Comparison of ENCODE assay signal across 2 cellular contexts in the genomic region with DNA sequence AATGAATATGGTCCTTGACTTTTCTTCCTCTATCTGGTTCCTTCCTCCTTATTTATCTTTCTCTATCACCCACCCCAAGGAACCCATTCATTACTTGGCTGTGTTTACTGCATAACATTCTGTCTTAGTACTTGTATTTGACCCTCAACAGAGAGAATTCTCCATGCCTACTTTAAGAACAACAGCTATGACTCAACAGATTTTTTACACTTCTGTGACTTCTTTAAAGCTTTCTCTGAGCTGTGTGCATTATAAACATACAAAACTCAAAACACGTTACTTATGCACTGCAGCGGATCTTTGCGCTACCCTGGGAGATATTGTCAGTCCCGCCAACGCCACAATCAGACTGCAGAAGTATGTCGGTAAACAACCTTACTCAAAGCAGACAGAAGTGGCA.
TF ChIP-seq lines count a peak whose summit lies in the region.

No MANE protein-coding gene starts in this region.

TF ChIP-seq in WTC11, 78 proteins besides CTCF, POLR2A, EP300 and RAD21 (continues in another document):
- TF ChIP-seq, protein P1, sequence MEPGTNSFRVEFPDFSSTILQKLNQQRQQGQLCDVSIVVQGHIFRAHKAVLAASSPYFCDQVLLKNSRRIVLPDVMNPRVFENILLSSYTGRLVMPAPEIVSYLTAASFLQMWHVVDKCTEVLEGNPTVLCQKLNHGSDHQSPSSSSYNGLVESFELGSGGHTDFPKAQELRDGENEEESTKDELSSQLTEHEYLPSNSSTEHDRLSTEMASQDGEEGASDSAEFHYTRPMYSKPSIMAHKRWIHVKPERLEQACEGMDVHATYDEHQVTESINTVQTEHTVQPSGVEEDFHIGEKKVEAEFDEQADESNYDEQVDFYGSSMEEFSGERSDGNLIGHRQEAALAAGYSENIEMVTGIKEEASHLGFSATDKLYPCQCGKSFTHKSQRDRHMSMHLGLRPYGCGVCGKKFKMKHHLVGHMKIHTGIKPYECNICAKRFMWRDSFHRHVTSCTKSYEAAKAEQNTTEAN (CRISPR knock-in tag; IDR thresholded peaks at IDR 0.05): no peak
- TF ChIP-seq RELA (CRISPR knock-in tag; IDR thresholded peaks at IDR 0.05; ENCODE audit: borderline replicate concordance) (no peak), ZNF232 (CRISPR knock-in tag; IDR thresholded peaks at IDR 0.05) (no peak), MXD4 (CRISPR knock-in tag; IDR thresholded peaks at IDR 0.05; ENCODE audit: borderline replicate concordance) (no peak), ESRRA (CRISPR knock-in tag; IDR thresholded peaks at IDR 0.05; ENCODE audit: borderline replicate concordance) (no peak), SMAD3 (CRISPR knock-in tag; IDR thresholded peaks at IDR 0.05; ENCODE audit: borderline replicate concordance) (no peak), NR3C1 (CRISPR knock-in tag; conservative IDR thresholded peaks at IDR 0.05; ENCODE audit: low read depth) (no peak)
- TF ChIP-seq, protein P2, sequence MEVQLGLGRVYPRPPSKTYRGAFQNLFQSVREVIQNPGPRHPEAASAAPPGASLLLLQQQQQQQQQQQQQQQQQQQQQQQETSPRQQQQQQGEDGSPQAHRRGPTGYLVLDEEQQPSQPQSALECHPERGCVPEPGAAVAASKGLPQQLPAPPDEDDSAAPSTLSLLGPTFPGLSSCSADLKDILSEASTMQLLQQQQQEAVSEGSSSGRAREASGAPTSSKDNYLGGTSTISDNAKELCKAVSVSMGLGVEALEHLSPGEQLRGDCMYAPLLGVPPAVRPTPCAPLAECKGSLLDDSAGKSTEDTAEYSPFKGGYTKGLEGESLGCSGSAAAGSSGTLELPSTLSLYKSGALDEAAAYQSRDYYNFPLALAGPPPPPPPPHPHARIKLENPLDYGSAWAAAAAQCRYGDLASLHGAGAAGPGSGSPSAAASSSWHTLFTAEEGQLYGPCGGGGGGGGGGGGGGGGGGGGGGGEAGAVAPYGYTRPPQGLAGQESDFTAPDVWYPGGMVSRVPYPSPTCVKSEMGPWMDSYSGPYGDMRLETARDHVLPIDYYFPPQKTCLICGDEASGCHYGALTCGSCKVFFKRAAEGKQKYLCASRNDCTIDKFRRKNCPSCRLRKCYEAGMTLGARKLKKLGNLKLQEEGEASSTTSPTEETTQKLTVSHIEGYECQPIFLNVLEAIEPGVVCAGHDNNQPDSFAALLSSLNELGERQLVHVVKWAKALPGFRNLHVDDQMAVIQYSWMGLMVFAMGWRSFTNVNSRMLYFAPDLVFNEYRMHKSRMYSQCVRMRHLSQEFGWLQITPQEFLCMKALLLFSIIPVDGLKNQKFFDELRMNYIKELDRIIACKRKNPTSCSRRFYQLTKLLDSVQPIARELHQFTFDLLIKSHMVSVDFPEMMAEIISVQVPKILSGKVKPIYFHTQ (CRISPR knock-in tag; IDR thresholded peaks at IDR 0.05): no peak
- TF ChIP-seq, protein P3, sequence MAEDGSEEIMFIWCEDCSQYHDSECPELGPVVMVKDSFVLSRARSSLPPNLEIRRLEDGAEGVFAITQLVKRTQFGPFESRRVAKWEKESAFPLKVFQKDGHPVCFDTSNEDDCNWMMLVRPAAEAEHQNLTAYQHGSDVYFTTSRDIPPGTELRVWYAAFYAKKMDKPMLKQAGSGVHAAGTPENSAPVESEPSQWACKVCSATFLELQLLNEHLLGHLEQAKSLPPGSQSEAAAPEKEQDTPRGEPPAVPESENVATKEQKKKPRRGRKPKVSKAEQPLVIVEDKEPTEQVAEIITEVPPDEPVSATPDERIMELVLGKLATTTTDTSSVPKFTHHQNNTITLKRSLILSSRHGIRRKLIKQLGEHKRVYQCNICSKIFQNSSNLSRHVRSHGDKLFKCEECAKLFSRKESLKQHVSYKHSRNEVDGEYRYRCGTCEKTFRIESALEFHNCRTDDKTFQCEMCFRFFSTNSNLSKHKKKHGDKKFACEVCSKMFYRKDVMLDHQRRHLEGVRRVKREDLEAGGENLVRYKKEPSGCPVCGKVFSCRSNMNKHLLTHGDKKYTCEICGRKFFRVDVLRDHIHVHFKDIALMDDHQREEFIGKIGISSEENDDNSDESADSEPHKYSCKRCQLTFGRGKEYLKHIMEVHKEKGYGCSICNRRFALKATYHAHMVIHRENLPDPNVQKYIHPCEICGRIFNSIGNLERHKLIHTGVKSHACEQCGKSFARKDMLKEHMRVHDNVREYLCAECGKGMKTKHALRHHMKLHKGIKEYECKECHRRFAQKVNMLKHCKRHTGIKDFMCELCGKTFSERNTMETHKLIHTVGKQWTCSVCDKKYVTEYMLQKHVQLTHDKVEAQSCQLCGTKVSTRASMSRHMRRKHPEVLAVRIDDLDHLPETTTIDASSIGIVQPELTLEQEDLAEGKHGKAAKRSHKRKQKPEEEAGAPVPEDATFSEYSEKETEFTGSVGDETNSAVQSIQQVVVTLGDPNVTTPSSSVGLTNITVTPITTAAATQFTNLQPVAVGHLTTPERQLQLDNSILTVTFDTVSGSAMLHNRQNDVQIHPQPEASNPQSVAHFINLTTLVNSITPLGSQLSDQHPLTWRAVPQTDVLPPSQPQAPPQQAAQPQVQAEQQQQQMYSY (CRISPR knock-in tag; IDR thresholded peaks at IDR 0.05): no peak
- TF ChIP-seq, protein P4, sequence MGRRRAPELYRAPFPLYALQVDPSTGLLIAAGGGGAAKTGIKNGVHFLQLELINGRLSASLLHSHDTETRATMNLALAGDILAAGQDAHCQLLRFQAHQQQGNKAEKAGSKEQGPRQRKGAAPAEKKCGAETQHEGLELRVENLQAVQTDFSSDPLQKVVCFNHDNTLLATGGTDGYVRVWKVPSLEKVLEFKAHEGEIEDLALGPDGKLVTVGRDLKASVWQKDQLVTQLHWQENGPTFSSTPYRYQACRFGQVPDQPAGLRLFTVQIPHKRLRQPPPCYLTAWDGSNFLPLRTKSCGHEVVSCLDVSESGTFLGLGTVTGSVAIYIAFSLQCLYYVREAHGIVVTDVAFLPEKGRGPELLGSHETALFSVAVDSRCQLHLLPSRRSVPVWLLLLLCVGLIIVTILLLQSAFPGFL (CRISPR knock-in tag; IDR thresholded peaks at IDR 0.05; ENCODE audit: borderline replicate concordance): no peak
- TF ChIP-seq, protein P5, sequence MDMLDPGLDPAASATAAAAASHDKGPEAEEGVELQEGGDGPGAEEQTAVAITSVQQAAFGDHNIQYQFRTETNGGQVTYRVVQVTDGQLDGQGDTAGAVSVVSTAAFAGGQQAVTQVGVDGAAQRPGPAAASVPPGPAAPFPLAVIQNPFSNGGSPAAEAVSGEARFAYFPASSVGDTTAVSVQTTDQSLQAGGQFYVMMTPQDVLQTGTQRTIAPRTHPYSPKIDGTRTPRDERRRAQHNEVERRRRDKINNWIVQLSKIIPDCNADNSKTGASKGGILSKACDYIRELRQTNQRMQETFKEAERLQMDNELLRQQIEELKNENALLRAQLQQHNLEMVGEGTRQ (CRISPR knock-in tag; IDR thresholded peaks at IDR 0.05): no peak

TF ChIP-seq in endothelial cell of umbilical vein, 7 proteins besides CTCF, POLR2A, EP300 and RAD21:
- TF ChIP-seq POLR2AphosphoS5 (IDR thresholded peaks at IDR 0.05; ENCODE audit: insufficient read depth, low read depth, low read length): no peak
- TF ChIP-seq EZH2 (IDR thresholded peaks at IDR 0.05; ENCODE audit: borderline replicate concordance, low read depth, low read length, severe bottlenecking): no peak
- TF ChIP-seq GATA2 (IDR thresholded peaks at IDR 0.05; ENCODE audit: insufficient read depth, insufficient read length, low read depth, low read length): no peak
TF ChIP-seq in endothelial cell of umbilical vein: peak in this region for 0.
